ENCODE assay signal across 19 cellular contexts in the genomic region with DNA sequence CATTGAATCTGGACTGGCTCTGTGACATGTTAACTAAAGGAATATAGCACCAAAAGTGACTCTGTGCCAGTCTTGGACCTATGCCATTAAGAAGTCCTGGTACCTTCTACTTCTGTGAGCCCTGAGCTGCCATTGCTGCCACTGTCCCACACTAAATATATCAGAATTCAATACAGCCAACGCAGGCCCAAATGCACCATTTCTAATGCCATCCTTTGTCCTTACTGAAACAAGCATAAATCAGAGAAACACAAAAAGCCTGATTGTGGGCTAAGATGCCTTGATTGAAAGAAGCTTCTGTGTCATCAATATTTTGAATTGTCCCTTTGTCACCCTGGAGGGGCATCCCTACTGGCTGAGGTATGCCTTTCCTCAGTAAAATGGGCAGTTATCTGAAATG.
DNase-seq lines count a peak whose midpoint lies in the region; ATAC-seq and TF ChIP-seq lines count a peak whose summit lies in the region.
"Had no signal": no experiment of that assay in that cellular context is flagged by ENCODE, and none has a peak within 500 bp of the region (broad histone marks: within the 10 kb centered on the region; RNA-seq: fewer than 3 reads in every experiment).

No MANE protein-coding gene starts in this region.

- H3K36me3 Mint-ChIP-seq in Calu3 (ENCODE audit: insufficient read depth, unreplicated experiment) = no peaks in the 10 kb centered on the region

- WGBS in suprapubic skin = 100% methylated on average over 1 of the region's 1 CpG

- H3K9me3 ChIP-seq in Panc1 (ENCODE audit: control insufficient read depth, insufficient read depth, low read depth, low read length) = no peaks in the 10 kb centered on the region
- no peaks in the 10 kb centered on the region for H3K9me3 ChIP-seq in suprapubic skin
- H3K9me3 ChIP-seq: SJSA1 had no signal

- DNase-seq in Panc1 (ENCODE audit: low read depth, low spot score) (no peak), caudate nucleus (lab: John Stamatoyannopoulos, UW) (peak in 10 of 61 donors; percentile 13 to 42 (median 28)), midbrain (lab: John Stamatoyannopoulos, UW) (peak; percentile 57), Calu3 (no peak), 8988T (no peak), suprapubic skin (ENCODE audit: low spot score in 2 of 2) (no peak), HT-29 (ENCODE audit: low spot score) (no peak)
- DNase-seq: ACHN, GDM1, GOT3, IMR-90, NCI-H1092 treated with DMSO at 0.1 percent for 48 hours, NCI-H146, NCI-H2029 treated with DMSO at 0.1 percent for 48 hours, NCI-H226, NCI-H774 had no signal

- no peaks in the 10 kb centered on the region; the same call in 1 of the 2 replicates for H3K36me3 ChIP-seq in Panc1 (ENCODE audit: control insufficient read depth, insufficient read depth, low read length)
- H3K36me3 ChIP-seq in suprapubic skin = peaks cover under 1% of the 10 kb centered on the region
- H3K36me3 ChIP-seq: SJSA1 had no signal

- in situ Hi-C loops in Panc1 (cut with HindIII; ENCODE audit: low pct_unique_long_range_greater_than_20kb, low sequenced_read_pairs) = no loop called here

- peaks cover 31% of the 10 kb centered on the region for H3K4me1 Mint-ChIP-seq in Calu3 (ENCODE audit: low read depth, unreplicated experiment)

- H3K4me3 ChIP-seq in Panc1 (ENCODE audit: low read depth in 2 of 2, low read length in 2 of 2) (no peak overlapping the region), suprapubic skin (no peak overlapping the region)
- H3K4me3 ChIP-seq: SJSA1 had no signal

- peak overlapping the region; percentile 59 for H3K27ac ChIP-seq in Panc1 (ENCODE audit: low read length)
- peak overlapping the region; percentile 87 for H3K27ac ChIP-seq in caudate nucleus (ENCODE audit: low read depth, low read length)
- no peak overlapping the region for H3K27ac ChIP-seq in suprapubic skin
- H3K27ac ChIP-seq: KMS-11, SJSA1 had no signal

- POLR2A ChIA-PET in Panc1 (lab: Charles Lee) = interaction anchor here (0.5 kb wide), 1 partner anchor 43 kb away, joined by 5 read pairs; no protein-coding TSS in a partner anchor

- TF ChIP-seq EP300 in suprapubic skin (IDR thresholded peaks at IDR 0.05) = no peak

- H3K27me3 ChIP-seq in Panc1 (ENCODE audit: control insufficient read depth, insufficient read depth, low read length) (no peaks in the 10 kb centered on the region), suprapubic skin (no peaks in the 10 kb centered on the region)
- H3K27me3 ChIP-seq: SJSA1 had no signal

- no TSS peak for BruUV-seq in Panc1 (replicated peaks; lab: Mats Ljungman, UMichigan)
- no TSS peak for BruUV-seq in Calu3 (replicated peaks; lab: Mats Ljungman, UMichigan)

- peaks cover 46% of the 10 kb centered on the region for H3K4me1 ChIP-seq in Panc1 (ENCODE audit: control insufficient read depth, insufficient read depth, low read length)
- H3K4me1 ChIP-seq in suprapubic skin = no peaks in the 10 kb centered on the region
- H3K4me1 ChIP-seq: SJSA1 had no signal

- H3K27ac Mint-ChIP-seq in Calu3 (ENCODE audit: unreplicated experiment) = no peak overlapping the region

- H3K27me3 Mint-ChIP-seq in Calu3 (ENCODE audit: unreplicated experiment) = no peaks in the 10 kb centered on the region

- intact Hi-C loops in Panc1 (cut with micrococcal nuclease; ENCODE audit: unreplicated experiment) = no loop called here
- intact Hi-C loops in Calu3 (cut with micrococcal nuclease; ENCODE audit: unreplicated experiment) = no loop called here

- TF ChIP-seq CTCF in Panc1 (IDR thresholded peaks at IDR 0.05) (no peak), Calu3 (IDR thresholded peaks at IDR 0.05; ENCODE audit: unreplicated experiment) (no peak), suprapubic skin (IDR thresholded peaks at IDR 0.05) (no peak)

- CTCF ChIA-PET in Panc1 (lab: Charles Lee) = interaction anchor here (1.3 kb wide), 1 partner anchor 44 kb away, joined by 3 read pairs; no protein-coding TSS in a partner anchor
- CTCF ChIA-PET in Calu3 (lab: Charles Lee) = interaction anchor here (0.6 to 1.2 kb wide), 3 partner anchors 19 to 84 kb away, joined by 3 to 4 read pairs (median 3); no protein-coding TSS in a partner anchor

- no peaks in the 10 kb centered on the region for H3K9me3 Mint-ChIP-seq in Calu3 (ENCODE audit: low read depth, unreplicated experiment)

- no peak for TF ChIP-seq POLR2A in suprapubic skin (IDR thresholded peaks at IDR 0.05)

- ATAC-seq in Panc1 = no peak
- ATAC-seq: HCT116 had no signal

- H3K4me3 Mint-ChIP-seq in Calu3 (ENCODE audit: low read depth, unreplicated experiment) = no peak overlapping the region
